12 cellular contexts compared by ENCODE assay signal in genomic region chr1:154423988-154424326, GRCh38. TPM values are rescaled to one million over a fixed set of nuclear protein-coding genes. Genes with fewer than 3 reads are reported as not detected.
DNase-seq lines count a peak whose midpoint lies in the region; ATAC-seq and TF ChIP-seq lines count a peak whose summit lies in the region.
"Had no signal": no experiment of that assay in that cellular context is flagged by ENCODE, and none has a peak within 500 bp of the region (broad histone marks: within the 10 kb centered on the region; RNA-seq: fewer than 3 reads in every experiment).

No MANE protein-coding gene starts in this region.

- H3K36me3 Mint-ChIP-seq in activated T-cell treated with anti-CD3 and anti-CD28 coated beads, Interleukin-2, amount 50 U/mL, for 24 hours (ENCODE audit: low read depth): no peaks in the 10 kb centered on the region
- peaks cover 5% of the 10 kb centered on the region for H3K36me3 Mint-ChIP-seq in activated T-cell treated with anti-CD3 and anti-CD28 coated beads, Interleukin-2, amount 50 U/mL, for 4 hours (ENCODE audit: insufficient read depth)
- peaks cover 0 to 33% (median 8%) of the 10 kb centered on the region in 5 donors for H3K36me3 Mint-ChIP-seq in naive thymus-derived CD4-positive, alpha-beta T cell
- H3K36me3 Mint-ChIP-seq: immature natural killer cell had no signal

- H3K9me3 ChIP-seq in naive thymus-derived CD4-positive, alpha-beta T cell (ENCODE audit: control insufficient read depth in 2 of 3, low read length in 3 of 3): no peaks in the 10 kb centered on the region
- H3K9me3 ChIP-seq in transverse colon (no peaks in the 10 kb centered on the region), WERI-Rb-1 (ENCODE audit: severe bottlenecking) (no peaks in the 10 kb centered on the region)

- POLR2A ChIA-PET in naive thymus-derived CD4-positive, alpha-beta T cell (lab: Charles Lee): interaction anchor here (0.6 to 2.4 kb wide), 8 partner anchors 12 to 209 kb away, joined by 3 to 15 read pairs (median 3); no protein-coding TSS in a partner anchor

- 69% methylated on average over 7 of the region's 7 CpGs; no CpG with 5 or more reads in 1 of the 2 donors for WGBS in transverse colon (ENCODE audit: low coverage in 1 of 2), 2 donors

- DNase-seq in activated T-cell treated with anti-CD3 and anti-CD28 coated beads, Interleukin-2, amount 50 U/mL, for 24 hours: no peak
- DNase-seq in activated T-cell treated with anti-CD3 and anti-CD28 coated beads, Interleukin-2, amount 50 U/mL, for 4 hours: no peak
- DNase-seq in coronary artery (ENCODE audit: low spot score) (no peak), transverse colon (no peak), WERI-Rb-1 (no peak), NCI-H1417 treated with DMSO at 0.1 percent for 48 hours (lab: John Stamatoyannopoulos, UW) (no peak)
- no peak for DNase-seq in naive thymus-derived CD4-positive, alpha-beta T cell
- DNase-seq: activated naive CD8-positive, alpha-beta T cell treated with anti-CD3 and anti-CD28 coated beads, Interleukin-2, amount 50 U/mL, for 24 hours; immature natural killer cell; MV-4-11; NCI-H510A had no signal

- TF ChIP-seq EP300 in transverse colon (IDR thresholded peaks at IDR 0.05; ENCODE audit: low read depth): no peak

- H3K27me3 Mint-ChIP-seq in activated T-cell treated with anti-CD3 and anti-CD28 coated beads, Interleukin-2, amount 50 U/mL, for 24 hours: no peaks in the 10 kb centered on the region
- H3K27me3 Mint-ChIP-seq in activated T-cell treated with anti-CD3 and anti-CD28 coated beads, Interleukin-2, amount 50 U/mL, for 4 hours (ENCODE audit: low read depth): no peaks in the 10 kb centered on the region
- no peaks in the 10 kb centered on the region for H3K27me3 Mint-ChIP-seq in naive thymus-derived CD4-positive, alpha-beta T cell
- H3K27me3 Mint-ChIP-seq: activated naive CD8-positive, alpha-beta T cell treated with anti-CD3 and anti-CD28 coated beads, Interleukin-2, amount 50 U/mL, for 24 hours had no signal

- ATAC-seq in activated T-cell treated with anti-CD3 and anti-CD28 coated beads, Interleukin-2, amount 50 U/mL, for 4 hours: no peak
- ATAC-seq in naive thymus-derived CD4-positive, alpha-beta T cell: no peak
- ATAC-seq in HG03432 (IDR thresholded peaks at IDR 0.05; ENCODE audit: unreplicated experiment): no peak

- H3K4me1 ChIP-seq in naive thymus-derived CD4-positive, alpha-beta T cell (ENCODE audit: control insufficient read depth in 2 of 2, insufficient read depth in 2 of 2, low read length in 2 of 2): peaks cover 0 to 70% of the 10 kb centered on the region in 2 donors
- peaks cover 67 to 100% (median 91%) of the 10 kb centered on the region in 4 donors for H3K4me1 ChIP-seq in transverse colon

- H3K27ac Mint-ChIP-seq in activated T-cell treated with anti-CD3 and anti-CD28 coated beads, Interleukin-2, amount 50 U/mL, for 24 hours: peak overlapping the region; percentile 79
- peak overlapping the region in 8 of 9 donors; percentile 36 to 97 (median 84) for H3K27ac Mint-ChIP-seq in naive thymus-derived CD4-positive, alpha-beta T cell
- H3K27ac Mint-ChIP-seq: activated naive CD8-positive, alpha-beta T cell treated with anti-CD3 and anti-CD28 coated beads, Interleukin-2, amount 50 U/mL, for 24 hours; immature natural killer cell had no signal

- no peak overlapping the region for H3K4me3 ChIP-seq in coronary artery
- no peak overlapping the region for H3K4me3 ChIP-seq in naive thymus-derived CD4-positive, alpha-beta T cell (ENCODE audit: low read length)
- no peak overlapping the region for H3K4me3 ChIP-seq in transverse colon
- H3K4me3 ChIP-seq in WERI-Rb-1 (ENCODE audit: low read depth, low read length): no peak overlapping the region

- H3K27ac ChIP-seq in coronary artery: peak overlapping the region; percentile 45 to 73
- no peak overlapping the region for H3K27ac ChIP-seq in naive thymus-derived CD4-positive, alpha-beta T cell (ENCODE audit: low read depth, low read length)
- peak overlapping the region; percentile 91 to 97 (median 92) for H3K27ac ChIP-seq in transverse colon
- H3K27ac ChIP-seq in WERI-Rb-1: no peak overlapping the region

- H3K4me1 Mint-ChIP-seq in activated T-cell treated with anti-CD3 and anti-CD28 coated beads, Interleukin-2, amount 50 U/mL, for 24 hours (ENCODE audit: low read depth): peaks cover 82% of the 10 kb centered on the region
- H3K4me1 Mint-ChIP-seq in activated T-cell treated with anti-CD3 and anti-CD28 coated beads, Interleukin-2, amount 50 U/mL, for 4 hours (ENCODE audit: low read depth): peaks cover 78% of the 10 kb centered on the region
- peaks cover 25 to 95% (median 85%) of the 10 kb centered on the region in 7 donors for H3K4me1 Mint-ChIP-seq in naive thymus-derived CD4-positive, alpha-beta T cell

- TF ChIP-seq CTCF in coronary artery (IDR thresholded peaks at IDR 0.05): no peak
- TF ChIP-seq CTCF in transverse colon (IDR thresholded peaks at IDR 0.05): no peak
- TF ChIP-seq CTCF in WERI-Rb-1 (IDR thresholded peaks at IDR 0.05; ENCODE audit: low read depth, low read length): no peak

- in situ Hi-C loops in transverse colon (cut with MboI; ENCODE audit: low pct_ligation_motif_present in 1 of 4, low pct_unique_long_range_greater_than_20kb in 1 of 4, low sequenced_read_pairs in 3 of 4): no loop called here

- H3K36me3 ChIP-seq in naive thymus-derived CD4-positive, alpha-beta T cell (ENCODE audit: control insufficient read depth in 2 of 3, insufficient read depth in 3 of 3, low read length in 3 of 3): peaks cover 0 to 25% (median 0%) of the 10 kb centered on the region in 3 experiments
- H3K36me3 ChIP-seq in transverse colon (no peaks in the 10 kb centered on the region), WERI-Rb-1 (no peaks in the 10 kb centered on the region)

- CTCF ChIA-PET in naive thymus-derived CD4-positive, alpha-beta T cell (lab: Charles Lee): interaction anchor here (0.7 to 1.0 kb wide), 3 partner anchors 19 to 150 kb away, joined by 3 read pairs; no protein-coding TSS in a partner anchor

- no peaks in the 10 kb centered on the region for H3K9me3 Mint-ChIP-seq in activated T-cell treated with anti-CD3 and anti-CD28 coated beads, Interleukin-2, amount 50 U/mL, for 24 hours
- no peaks in the 10 kb centered on the region for H3K9me3 Mint-ChIP-seq in activated T-cell treated with anti-CD3 and anti-CD28 coated beads, Interleukin-2, amount 50 U/mL, for 4 hours
- H3K9me3 Mint-ChIP-seq in naive thymus-derived CD4-positive, alpha-beta T cell: no peaks in the 10 kb centered on the region
- H3K9me3 Mint-ChIP-seq: activated naive CD8-positive, alpha-beta T cell treated with anti-CD3 and anti-CD28 coated beads, Interleukin-2, amount 50 U/mL, for 24 hours; immature natural killer cell had no signal

- intact Hi-C loops in naive thymus-derived CD4-positive, alpha-beta T cell (cut with micrococcal nuclease): no loop called here
- intact Hi-C loops in transverse colon (cut with DNase I; ENCODE audit: low total_unique reads): no loop called here

- H3K27me3 ChIP-seq in naive thymus-derived CD4-positive, alpha-beta T cell (ENCODE audit: control insufficient read depth in 2 of 2, insufficient read depth in 2 of 2, low read length in 2 of 2): no peaks in the 10 kb centered on the region
- H3K27me3 ChIP-seq in transverse colon (no peaks in the 10 kb centered on the region), WERI-Rb-1 (ENCODE audit: insufficient read depth, low read depth, severe bottlenecking) (peaks cover 95% of the 10 kb centered on the region)

- no peak for TF ChIP-seq POLR2A in transverse colon (IDR thresholded peaks at IDR 0.05)

- no peak overlapping the region for H3K4me3 Mint-ChIP-seq in activated T-cell treated with anti-CD3 and anti-CD28 coated beads, Interleukin-2, amount 50 U/mL, for 24 hours
- H3K4me3 Mint-ChIP-seq in activated T-cell treated with anti-CD3 and anti-CD28 coated beads, Interleukin-2, amount 50 U/mL, for 4 hours: no peak overlapping the region
- peak overlapping the region in 7 of 10 donors; percentile 17 to 79 (median 52) for H3K4me3 Mint-ChIP-seq in naive thymus-derived CD4-positive, alpha-beta T cell
- H3K4me3 Mint-ChIP-seq: activated naive CD8-positive, alpha-beta T cell treated with anti-CD3 and anti-CD28 coated beads, Interleukin-2, amount 50 U/mL, for 24 hours; immature natural killer cell had no signal

RNA-seq across cellular contexts. Expression of gene IL6R, which starts 18.8 kb away (rescaled TPM):
- total RNA-seq in activated T-cell treated with anti-CD3 and anti-CD28 coated beads, Interleukin-2, amount 50 U/mL, for 4 hours: 10 to 100 TPM; 20.7 to 28.7 (median 24.1) TPM
- total RNA-seq in naive thymus-derived CD4-positive, alpha-beta T cell: 10 to 100 TPM in 4 of 5 experiments, 1 to 10 TPM in 1; 5.2 to 91.6 (median 85.6) TPM
- 10 to 100 TPM; 55.1 to 66.3 TPM for polyA plus RNA-seq in naive thymus-derived CD4-positive, alpha-beta T cell
- total RNA-seq in transverse colon: 100 to 1,000 TPM in 1 of 4 donors, 10 to 100 TPM in 3; 10.7 to 107 (median 77.3) TPM

Comparison
In these comparisons a context has a peak if more than half of its experiments do, and no peak if none do; other contexts are left out.
1. H3K4me3 Mint-ChIP-seq: peak in naive thymus-derived CD4-positive, alpha-beta T cell (7 of 10); none in activated T-cell treated with anti-CD3 and anti-CD28 coated beads, Interleukin-2, amount 50 U/mL, for 24 hours (single experiment) and activated T-cell treated with anti-CD3 and anti-CD28 coated beads, Interleukin-2, amount 50 U/mL, for 4 hours (single experiment).
2. H3K27ac ChIP-seq: peak in coronary artery (2 of 2) and transverse colon (4 of 4); none in naive thymus-derived CD4-positive, alpha-beta T cell (single experiment) and WERI-Rb-1 (single experiment).